Comparison of ENCODE assay signal across 23 cellular contexts in the genomic region with DNA sequence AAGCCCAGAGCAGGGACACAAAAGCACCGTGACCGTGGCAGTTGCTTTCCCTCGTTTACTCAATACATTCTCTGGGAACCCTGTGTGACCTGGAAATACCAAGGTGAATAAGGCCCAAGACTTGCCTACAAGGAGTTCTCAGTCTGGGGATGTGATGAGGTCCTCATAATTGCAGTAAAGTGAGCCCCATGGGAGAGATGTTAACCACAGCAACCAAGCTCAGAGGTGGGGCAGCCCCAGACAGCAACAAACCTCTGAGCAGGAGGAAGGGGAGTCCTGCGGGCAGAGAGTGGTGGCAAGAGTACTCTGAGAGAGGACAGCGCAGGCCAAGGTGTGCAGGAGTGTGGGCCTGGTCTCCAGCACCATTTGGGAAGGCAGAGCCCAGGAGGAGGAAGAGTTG.
DNase-seq lines count a peak whose midpoint lies in the region; ATAC-seq and TF ChIP-seq lines count a peak whose summit lies in the region.
"Had no signal": no experiment of that assay in that cellular context is flagged by ENCODE, and none has a peak within 500 bp of the region (broad histone marks: within the 10 kb centered on the region; RNA-seq: fewer than 3 reads in every experiment).

No MANE protein-coding gene starts in this region.

- intact Hi-C loops in thyroid gland (cut with DNase I) = no loop called here

- H3K27me3 ChIP-seq in thyroid gland = no peaks in the 10 kb centered on the region
- H3K27me3 ChIP-seq: adrenal gland had no signal

- no peaks in the 10 kb centered on the region for H3K36me3 Mint-ChIP-seq in activated CD8-positive, alpha-beta memory T cell treated with anti-CD3 and anti-CD28 coated beads, Interleukin-2, amount 10 ng/mL, durations not matched to agents 7 days and 5 days
- H3K36me3 Mint-ChIP-seq: activated CD4-positive, alpha-beta memory T cell treated with anti-CD3 and anti-CD28 coated beads for 36 hours; type B pancreatic cell; WTC11 had no signal

- H3K4me3 ChIP-seq in thyroid gland (replicated peaks in 1 of 3) = no peak overlapping the region
- H3K4me3 ChIP-seq: adrenal gland, mucosa of descending colon had no signal

- WGBS in thyroid gland, 2 donors = 82 to 94% methylated on average over 5 of the region's 5 CpGs

- H3K9me3 ChIP-seq in thyroid gland = no peaks in the 10 kb centered on the region
- H3K9me3 ChIP-seq: adrenal gland, mucosa of descending colon had no signal

- H3K4me1 ChIP-seq in thyroid gland = no peaks in the 10 kb centered on the region

- H3K4me1 Mint-ChIP-seq in activated CD8-positive, alpha-beta memory T cell treated with anti-CD3 and anti-CD28 coated beads, Interleukin-2, amount 10 ng/mL, durations not matched to agents 7 days and 5 days = no peaks in the 10 kb centered on the region
- H3K4me1 Mint-ChIP-seq: H9; neural crest cell; stimulated activated naive CD8-positive, alpha-beta T cell treated with anti-CD3 and anti-CD28 coated beads, Interleukin-15, amount 100 ng/mL, for 72 hours; WTC11 had no signal

- no peaks in the 10 kb centered on the region for H3K36me3 ChIP-seq in thyroid gland
- H3K36me3 ChIP-seq: adrenal gland had no signal

- no peaks in the 10 kb centered on the region for H3K9me3 Mint-ChIP-seq in activated CD8-positive, alpha-beta memory T cell treated with anti-CD3 and anti-CD28 coated beads, Interleukin-2, amount 10 ng/mL, durations not matched to agents 7 days and 5 days (ENCODE audit: low read depth)
- H3K9me3 Mint-ChIP-seq: activated CD4-positive, alpha-beta memory T cell treated with anti-CD3 and anti-CD28 coated beads for 36 hours; dendritic cell treated with granulocyte-macrophage colony-stimulating factor and Interleukin-4, amounts not matched to agents 40 ng/mL and 50 ng/mL, for 4 days; H9; neural crest cell; stimulated activated naive CD8-positive, alpha-beta T cell treated with anti-CD3 and anti-CD28 coated beads, Interleukin-15, amount 100 ng/mL, for 72 hours; type B pancreatic cell; WTC11 had no signal

- CTCF ChIA-PET in activated CD8-positive, alpha-beta memory T cell treated with anti-CD3 and anti-CD28 coated beads, Interleukin-2, amount 10 ng/mL, durations not matched to agents 7 days and 5 days (lab: Charles Lee) = no interaction called here

- no peak overlapping the region for H3K27ac ChIP-seq in thyroid gland
- H3K27ac ChIP-seq: 22Rv1, adrenal gland had no signal

- no peak for ATAC-seq in activated CD8-positive, alpha-beta memory T cell treated with anti-CD3 and anti-CD28 coated beads, Interleukin-2, amount 10 ng/mL, durations not matched to agents 7 days and 5 days
- peak; percentile 73 for ATAC-seq in HG02588 (IDR thresholded peaks at IDR 0.05; ENCODE audit: unreplicated experiment)
- peak; percentile 86 for ATAC-seq in HG03469 (IDR thresholded peaks at IDR 0.05; ENCODE audit: unreplicated experiment)
- ATAC-seq in HG03280 (IDR thresholded peaks at IDR 0.05; ENCODE audit: unreplicated experiment) = no peak
- no peak for ATAC-seq in HG03135 (IDR thresholded peaks at IDR 0.05; ENCODE audit: unreplicated experiment)
- ATAC-seq: WTC11 had no signal

- DNase-seq in activated CD8-positive, alpha-beta memory T cell treated with anti-CD3 and anti-CD28 coated beads, Interleukin-2, amount 10 ng/mL, durations not matched to agents 7 days and 5 days = peak; percentile 36
- DNase-seq in activated CD8-positive, alpha-beta memory T cell treated with anti-CD3 and anti-CD28 coated beads, Interleukin-2, amount 50 U/mL, for 48 hours = no peak
- DNase-seq in thyroid gland (no peak), KG1 (lab: John Stamatoyannopoulos, UW) (no peak)
- DNase-seq: activated CD4-positive, alpha-beta memory T cell treated with anti-CD3 and anti-CD28 coated beads for 36 hours; activated T-cell treated with anti-CD3 and anti-CD28 coated beads, Interleukin-2, amount 50 U/mL, for 1 hour; adrenal gland; DMS79; H9; NCI-H524; stimulated activated CD4-positive, alpha-beta T cell treated with anti-CD3 and anti-CD28 coated beads, Interleukin-2, amount 100 ng/mL, for 24 hours; stimulated activated naive CD8-positive, alpha-beta T cell treated with anti-CD3 and anti-CD28 coated beads, Interleukin-15, amount 100 ng/mL, for 72 hours; T-helper 9 cell had no signal

- H3K27ac Mint-ChIP-seq in activated CD8-positive, alpha-beta memory T cell treated with anti-CD3 and anti-CD28 coated beads, Interleukin-2, amount 10 ng/mL, durations not matched to agents 7 days and 5 days = no peak overlapping the region
- H3K27ac Mint-ChIP-seq: activated CD4-positive, alpha-beta memory T cell treated with anti-CD3 and anti-CD28 coated beads for 36 hours; dendritic cell treated with granulocyte-macrophage colony-stimulating factor and Interleukin-4, amounts not matched to agents 40 ng/mL and 50 ng/mL, for 4 days; stimulated activated naive CD8-positive, alpha-beta T cell treated with anti-CD3 and anti-CD28 coated beads, Interleukin-15, amount 100 ng/mL, for 72 hours; type B pancreatic cell; WTC11 had no signal

- TF ChIP-seq CTCF in thyroid gland (IDR thresholded peaks at IDR 0.05) = no peak

- no peak for TF ChIP-seq POLR2A in thyroid gland (IDR thresholded peaks at IDR 0.05)

- H3K27me3 Mint-ChIP-seq in activated CD8-positive, alpha-beta memory T cell treated with anti-CD3 and anti-CD28 coated beads, Interleukin-2, amount 10 ng/mL, durations not matched to agents 7 days and 5 days = peaks cover 4% of the 10 kb centered on the region

- no peak overlapping the region for H3K4me3 Mint-ChIP-seq in activated CD8-positive, alpha-beta memory T cell treated with anti-CD3 and anti-CD28 coated beads, Interleukin-2, amount 10 ng/mL, durations not matched to agents 7 days and 5 days
- H3K4me3 Mint-ChIP-seq: activated CD4-positive, alpha-beta memory T cell treated with anti-CD3 and anti-CD28 coated beads for 36 hours; dendritic cell treated with granulocyte-macrophage colony-stimulating factor and Interleukin-4, amounts not matched to agents 40 ng/mL and 50 ng/mL, for 4 days; H9; neural crest cell; stimulated activated naive CD8-positive, alpha-beta T cell treated with anti-CD3 and anti-CD28 coated beads, Interleukin-15, amount 100 ng/mL, for 72 hours; type B pancreatic cell; WTC11 had no signal

Comparison
In these comparisons a context has a peak if more than half of its experiments do, and no peak if none do; other contexts are left out.
1. ATAC-seq: peak in HG02588 (single experiment) and HG03469 (single experiment); none in activated CD8-positive, alpha-beta memory T cell treated with anti-CD3 and anti-CD28 coated beads, Interleukin-2, amount 10 ng/mL, durations not matched to agents 7 days and 5 days (single experiment), HG03280 (single experiment) and HG03135 (single experiment).